In genomic region chr2:90036335-90036734, GRCh38 we compare ENCODE assay signal across 8 cellular contexts.
A peak's percentile ranks its signal among the peaks of the same experiment; 100 is the strongest.
DNase-seq lines count a peak whose midpoint lies in the region; ATAC-seq, FAIRE-seq and TF ChIP-seq lines count a peak whose summit lies in the region.
"Not testable (repeated sequence)": the region's sequence is repeated elsewhere in the genome, so short reads cannot be mapped to it uniquely, and the experiment has no call there.

No MANE protein-coding gene starts in this region.

- DNase-seq in Ammon's horn (ENCODE audit: low spot score) (peak; percentile 69), Karpas-422 (peak; percentile 87), NCI-H1694 (lab: John Stamatoyannopoulos, UW) (peak; percentile 0), OCI-M1 (lab: John Stamatoyannopoulos, UW) (peak; percentile 2), retina (peak; percentile 10)
- not testable (repeated sequence) for DNase-seq in GM10266 (ENCODE audit: extremely low spot score); H1 (ENCODE audit: low read depth in 1 of 2, low spot score in 2 of 2); left lobe of liver (ENCODE audit: low spot score)

- not testable (repeated sequence) for H3K18ac ChIP-seq in H1 (ENCODE audit: extremely low read depth, low read length)

- H2AFZ ChIP-seq in Karpas-422 (ENCODE audit: low read length); H1 (ENCODE audit: low read length): not testable (repeated sequence)

- H3K27ac ChIP-seq in Karpas-422 (ENCODE audit: low read length); H1 (ENCODE audit: low read depth, low read length): not testable (repeated sequence)

- not testable (repeated sequence) for TF ChIP-seq POLR2A in H1 (IDR thresholded peaks at IDR 0.05; ENCODE audit: control extremely low read depth in 1 of 2, low read depth in 2 of 2, low read length in 2 of 2)

- peaks cover 26% of the 10 kb centered on the region for H3K4me1 ChIP-seq in Karpas-422 (ENCODE audit: low read length)
- H3K4me1 ChIP-seq in H1 (replicated peaks in 1 of 4; ENCODE audit: control insufficient read depth in 3 of 4, insufficient read depth in 4 of 4, low read length in 3 of 4) = not testable (repeated sequence)

- H4K20me1 ChIP-seq in Karpas-422 (ENCODE audit: insufficient read depth, low read depth, low read length); H1 (replicated peaks in 1 of 2; ENCODE audit: control insufficient read depth in 1 of 2, insufficient read depth in 2 of 2, low read length in 2 of 2): not testable (repeated sequence)

- H3K9me3 ChIP-seq in Karpas-422 (ENCODE audit: low read length); H1 (ENCODE audit: insufficient read depth in 2 of 2, low read depth in 1 of 2, low read length in 1 of 2): not testable (repeated sequence)

- not testable (repeated sequence) for H2BK5ac ChIP-seq in H1 (ENCODE audit: low read depth, low read length)

- TF ChIP-seq RAD21 in H1 (IDR thresholded peaks at IDR 0.05 in 1 of 2, conservative IDR thresholded peaks at IDR 0.05 in 1 of 2; ENCODE audit: low read depth in 2 of 2, low read length in 2 of 2) = peak; percentile 51 to 65

- H4K5ac ChIP-seq in H1 (ENCODE audit: insufficient read length, low read depth, low read length) = not testable (repeated sequence)

- H2AK5ac ChIP-seq in H1 (ENCODE audit: low read depth, low read length) = not testable (repeated sequence)

- not testable (repeated sequence) for H3K27me3 ChIP-seq in Karpas-422 (ENCODE audit: low read length); H1 (replicated peaks in 1 of 4; ENCODE audit: control insufficient read depth in 3 of 4, extremely low read depth in 1 of 4, insufficient read depth in 3 of 4, low read length in 3 of 4)

- H3K4me2 ChIP-seq in Karpas-422 (ENCODE audit: low read depth, low read length, poor library complexity, severe bottlenecking); H1 (ENCODE audit: insufficient read depth in 1 of 2, low read depth in 2 of 2, low read length in 2 of 2): not testable (repeated sequence)

- 63% methylated on average over 1 of the region's 1 CpG; no CpG with 5 or more reads in 1 of the 2 experiments for WGBS in H1 (ENCODE audit: extremely low coverage in 1 of 2, insufficient coverage in 1 of 2, insufficient read length in 1 of 2, insufficient replicate concordance in 2 of 2, low coverage in 1 of 2, low lambda C conversion rate in 2 of 2, missing lambda C conversion rate in 1 of 2), 2 experiments

- not testable (repeated sequence) for H3K4me3 ChIP-seq in Karpas-422 (ENCODE audit: low read length); H1 (ENCODE audit: extremely low read depth in 1 of 4, insufficient read depth in 2 of 4, low read depth in 3 of 4, low read length in 4 of 4)

- H3K56ac ChIP-seq in H1 (replicated peaks; ENCODE audit: insufficient read length, low read depth, low read length) = not testable (repeated sequence)

- H4K8ac ChIP-seq in H1 (ENCODE audit: extremely low read depth, insufficient read depth, low read length) = not testable (repeated sequence)

- H2BK20ac ChIP-seq in H1 (ENCODE audit: low read length) = not testable (repeated sequence)

- not testable (repeated sequence) for H3K9me2 ChIP-seq in Karpas-422 (replicated peaks; ENCODE audit: insufficient read depth, low read length)

- ATAC-seq in left lobe of liver = peak; percentile 83

- H3K79me2 ChIP-seq in Karpas-422 (ENCODE audit: low read length); H1 (ENCODE audit: control insufficient read depth in 1 of 2, insufficient read depth in 2 of 2, low read length in 2 of 2): not testable (repeated sequence)

- not testable (repeated sequence) for H3K23me2 ChIP-seq in H1 (ENCODE audit: low read depth, low read length)

- not testable (repeated sequence) for H3K9ac ChIP-seq in Karpas-422 (ENCODE audit: low read length); H1 (replicated peaks in 1 of 4; ENCODE audit: extremely low read depth in 1 of 4, low read depth in 3 of 4, low read length in 3 of 4)

- not testable (repeated sequence) for H2BK15ac ChIP-seq in H1 (ENCODE audit: low read length)

- H3K23ac ChIP-seq in H1 (ENCODE audit: insufficient read length) = not testable (repeated sequence)

- H4K91ac ChIP-seq in H1 (replicated peaks; ENCODE audit: insufficient read length, low read length) = not testable (repeated sequence)

- H3K14ac ChIP-seq in H1 (ENCODE audit: insufficient read length) = not testable (repeated sequence)

- not testable (repeated sequence) for H2BK120ac ChIP-seq in H1 (replicated peaks; ENCODE audit: low read depth, low read length)

- POLR2A ChIA-PET in H1 (lab: Charles Lee; ENCODE audit: partially characterized antibody) = not testable (repeated sequence)

- not testable (repeated sequence) for H2BK12ac ChIP-seq in H1 (ENCODE audit: low read depth, low read length)

- not testable (repeated sequence) for TF ChIP-seq EP300 in H1 (IDR thresholded peaks at IDR 0.05; ENCODE audit: borderline replicate concordance in 1 of 2, low read depth in 2 of 2, low read length in 2 of 2)

- not testable (repeated sequence) for H3K36me3 ChIP-seq in Karpas-422 (ENCODE audit: insufficient read depth, low read length); H1 (ENCODE audit: control insufficient read depth in 2 of 4, insufficient read depth in 4 of 4, low read length in 3 of 4)

- H3K79me1 ChIP-seq in H1 (ENCODE audit: low read depth, low read length) = not testable (repeated sequence)

- CTCF ChIA-PET in H1 (lab: Charles Lee; ENCODE audit: partially characterized antibody) = not testable (repeated sequence)

- not testable (repeated sequence) for H3K4ac ChIP-seq in H1 (replicated peaks; ENCODE audit: insufficient read length, low read depth, low read length)

- TF ChIP-seq CTCF in GM10266 (IDR thresholded peaks at IDR 0.05; ENCODE audit: control insufficient read depth, insufficient read depth, low read depth, missing control alignments) = peak; percentile 3
- TF ChIP-seq CTCF in H1 (IDR thresholded peaks at IDR 0.05; ENCODE audit: control extremely low read depth in 1 of 3, insufficient read depth in 1 of 3, low read depth in 1 of 3, low read length in 3 of 3) = peak; percentile 31 to 36 (median 35); a peak in 3 of 4 replicates

- not testable (repeated sequence) for FAIRE-seq in H1 (lab: Jason Lieb, UNC)
